In the genomic region with DNA sequence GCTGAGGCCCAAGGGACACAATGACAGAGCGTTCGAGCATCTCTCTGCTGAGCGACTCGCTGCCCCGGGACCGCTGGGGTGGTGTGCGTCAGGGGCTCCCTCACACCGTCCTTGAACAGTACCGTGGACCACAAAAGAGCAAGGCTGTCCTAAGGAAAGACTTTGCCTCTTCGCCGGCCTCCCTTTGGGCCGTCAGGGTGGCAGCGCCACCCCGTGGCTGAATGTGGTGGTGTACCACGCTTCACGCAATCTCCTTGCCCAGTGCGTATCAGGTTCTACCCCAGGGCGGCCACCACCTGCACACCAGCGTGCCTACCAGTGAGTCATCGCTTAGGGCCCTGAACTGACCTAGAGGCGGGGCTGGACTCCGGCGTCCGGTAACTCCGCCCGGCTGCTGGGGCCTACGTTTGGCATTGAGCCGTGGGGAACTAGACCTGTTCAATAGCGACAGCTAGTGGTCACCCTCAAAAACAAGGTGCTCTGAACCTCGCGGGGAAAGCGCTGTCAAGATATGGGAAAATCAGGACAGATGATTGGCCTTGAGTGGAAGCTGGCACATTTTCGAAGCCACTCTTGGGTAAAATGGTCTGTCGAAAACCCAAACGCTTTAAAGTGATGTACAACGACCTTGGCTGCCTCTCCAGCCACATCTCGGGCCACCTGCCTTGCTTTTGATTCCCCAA, we compare ENCODE assay signal across 1 cellular context.
TF ChIP-seq lines count a peak whose summit lies in the region.

No MANE protein-coding gene starts in this region.

TF ChIP-seq in K562, 482 proteins besides CTCF, POLR2A, EP300 and RAD21 (continued from another document and continues in another):
- TF ChIP-seq, protein P1, sequence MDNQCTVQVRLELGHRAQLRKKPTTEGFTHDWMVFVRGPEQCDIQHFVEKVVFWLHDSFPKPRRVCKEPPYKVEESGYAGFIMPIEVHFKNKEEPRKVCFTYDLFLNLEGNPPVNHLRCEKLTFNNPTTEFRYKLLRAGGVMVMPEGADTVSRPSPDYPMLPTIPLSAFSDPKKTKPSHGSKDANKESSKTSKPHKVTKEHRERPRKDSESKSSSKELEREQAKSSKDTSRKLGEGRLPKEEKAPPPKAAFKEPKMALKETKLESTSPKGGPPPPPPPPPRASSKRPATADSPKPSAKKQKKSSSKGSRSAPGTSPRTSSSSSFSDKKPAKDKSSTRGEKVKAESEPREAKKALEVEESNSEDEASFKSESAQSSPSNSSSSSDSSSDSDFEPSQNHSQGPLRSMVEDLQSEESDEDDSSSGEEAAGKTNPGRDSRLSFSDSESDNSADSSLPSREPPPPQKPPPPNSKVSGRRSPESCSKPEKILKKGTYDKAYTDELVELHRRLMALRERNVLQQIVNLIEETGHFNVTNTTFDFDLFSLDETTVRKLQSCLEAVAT (IDR thresholded peaks at IDR 0.05) = 0 out of 4 replicates have a peak, but pooled peaks of 1 of the 2 experiments have one; percentile 13
- TF ChIP-seq, protein P2, sequence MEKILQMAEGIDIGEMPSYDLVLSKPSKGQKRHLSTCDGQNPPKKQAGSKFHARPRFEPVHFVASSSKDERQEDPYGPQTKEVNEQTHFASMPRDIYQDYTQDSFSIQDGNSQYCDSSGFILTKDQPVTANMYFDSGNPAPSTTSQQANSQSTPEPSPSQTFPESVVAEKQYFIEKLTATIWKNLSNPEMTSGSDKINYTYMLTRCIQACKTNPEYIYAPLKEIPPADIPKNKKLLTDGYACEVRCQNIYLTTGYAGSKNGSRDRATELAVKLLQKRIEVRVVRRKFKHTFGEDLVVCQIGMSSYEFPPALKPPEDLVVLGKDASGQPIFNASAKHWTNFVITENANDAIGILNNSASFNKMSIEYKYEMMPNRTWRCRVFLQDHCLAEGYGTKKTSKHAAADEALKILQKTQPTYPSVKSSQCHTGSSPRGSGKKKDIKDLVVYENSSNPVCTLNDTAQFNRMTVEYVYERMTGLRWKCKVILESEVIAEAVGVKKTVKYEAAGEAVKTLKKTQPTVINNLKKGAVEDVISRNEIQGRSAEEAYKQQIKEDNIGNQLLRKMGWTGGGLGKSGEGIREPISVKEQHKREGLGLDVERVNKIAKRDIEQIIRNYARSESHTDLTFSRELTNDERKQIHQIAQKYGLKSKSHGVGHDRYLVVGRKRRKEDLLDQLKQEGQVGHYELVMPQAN (IDR thresholded peaks at IDR 0.05; ENCODE audit: borderline replicate concordance) = no peak
- TF ChIP-seq JUN (IDR thresholded peaks at IDR 0.05; ENCODE audit: borderline replicate concordance, low read depth, low read length) (peak; percentile 91), JUN (CRISPR knock-in tag; IDR thresholded peaks at IDR 0.05; ENCODE audit: borderline replicate concordance) (no peak), POLR3A (IDR thresholded peaks at IDR 0.05; ENCODE audit: borderline replicate concordance, extremely low read depth, insufficient read depth, insufficient read length) (no peak), ZNF445 (CRISPR knock-in tag; IDR thresholded peaks at IDR 0.05; ENCODE audit: low read depth) (no peak), RBM15 (IDR thresholded peaks at IDR 0.05; ENCODE audit: insufficient read depth, low read length) (no peak), NFYB (IDR thresholded peaks at IDR 0.05; ENCODE audit: extremely low read depth, insufficient read length) (no peak), E2F3 (CRISPR knock-in tag; IDR thresholded peaks at IDR 0.05) (no peak), POLR2H (tag; IDR thresholded peaks at IDR 0.05; ENCODE audit: low read depth) (no peak), EZH2 (IDR thresholded peaks at IDR 0.05; ENCODE audit: borderline replicate concordance, low read depth, low read length) (no peak), SOX6 (IDR thresholded peaks at IDR 0.05) (peak; percentile 76), ZNF174 (CRISPR knock-in tag; IDR thresholded peaks at IDR 0.05) (no peak), FOXK2 (conservative IDR thresholded peaks at IDR 0.05 in 1 of 2, IDR thresholded peaks at IDR 0.05 in 1 of 2; ENCODE audit: low read depth in 2 of 2) (0 out of 4 replicates have a peak, but pooled peaks of 1 of the 2 experiments have one; percentile 31), C11orf30 (IDR thresholded peaks at IDR 0.05; ENCODE audit: low read depth) (no peak), MEF2D (tag; conservative IDR thresholded peaks at IDR 0.05; ENCODE audit: low read depth) (no peak), CCNT2 (IDR thresholded peaks at IDR 0.05; ENCODE audit: borderline replicate concordance, extremely low read depth, insufficient read length, low read depth, low read length) (peak; percentile 63), RBM39 (optimal IDR thresholded peaks at IDR 0.05; ENCODE audit: low read depth, low read length) (peak; percentile 37), TCF7L2 (IDR thresholded peaks at IDR 0.05; ENCODE audit: low read depth, low read length) (no peak), CAMTA2 (CRISPR knock-in tag; conservative IDR thresholded peaks at IDR 0.05) (no peak), SAP30 (IDR thresholded peaks at IDR 0.05; ENCODE audit: borderline replicate concordance, insufficient read depth, low read depth, low read length, poor library complexity, severe bottlenecking) (no peak), MCM2 (IDR thresholded peaks at IDR 0.05; ENCODE audit: low read depth) (no peak), MCM7 (IDR thresholded peaks at IDR 0.05) (no peak), WHSC1 (IDR thresholded peaks at IDR 0.05; ENCODE audit: low read length) (no peak), SMAD1 (IDR thresholded peaks at IDR 0.05; ENCODE audit: low read depth, low read length, partially characterized antibody) (no peak), RBBP5 (IDR thresholded peaks at IDR 0.05; ENCODE audit: borderline replicate concordance, insufficient read depth, low read length, poor library complexity, severe bottlenecking) (no peak), LEF1 (IDR thresholded peaks at IDR 0.05) (0 out of 2 replicates have a peak, but pooled peaks have one; percentile 31)
- TF ChIP-seq, protein P3, sequence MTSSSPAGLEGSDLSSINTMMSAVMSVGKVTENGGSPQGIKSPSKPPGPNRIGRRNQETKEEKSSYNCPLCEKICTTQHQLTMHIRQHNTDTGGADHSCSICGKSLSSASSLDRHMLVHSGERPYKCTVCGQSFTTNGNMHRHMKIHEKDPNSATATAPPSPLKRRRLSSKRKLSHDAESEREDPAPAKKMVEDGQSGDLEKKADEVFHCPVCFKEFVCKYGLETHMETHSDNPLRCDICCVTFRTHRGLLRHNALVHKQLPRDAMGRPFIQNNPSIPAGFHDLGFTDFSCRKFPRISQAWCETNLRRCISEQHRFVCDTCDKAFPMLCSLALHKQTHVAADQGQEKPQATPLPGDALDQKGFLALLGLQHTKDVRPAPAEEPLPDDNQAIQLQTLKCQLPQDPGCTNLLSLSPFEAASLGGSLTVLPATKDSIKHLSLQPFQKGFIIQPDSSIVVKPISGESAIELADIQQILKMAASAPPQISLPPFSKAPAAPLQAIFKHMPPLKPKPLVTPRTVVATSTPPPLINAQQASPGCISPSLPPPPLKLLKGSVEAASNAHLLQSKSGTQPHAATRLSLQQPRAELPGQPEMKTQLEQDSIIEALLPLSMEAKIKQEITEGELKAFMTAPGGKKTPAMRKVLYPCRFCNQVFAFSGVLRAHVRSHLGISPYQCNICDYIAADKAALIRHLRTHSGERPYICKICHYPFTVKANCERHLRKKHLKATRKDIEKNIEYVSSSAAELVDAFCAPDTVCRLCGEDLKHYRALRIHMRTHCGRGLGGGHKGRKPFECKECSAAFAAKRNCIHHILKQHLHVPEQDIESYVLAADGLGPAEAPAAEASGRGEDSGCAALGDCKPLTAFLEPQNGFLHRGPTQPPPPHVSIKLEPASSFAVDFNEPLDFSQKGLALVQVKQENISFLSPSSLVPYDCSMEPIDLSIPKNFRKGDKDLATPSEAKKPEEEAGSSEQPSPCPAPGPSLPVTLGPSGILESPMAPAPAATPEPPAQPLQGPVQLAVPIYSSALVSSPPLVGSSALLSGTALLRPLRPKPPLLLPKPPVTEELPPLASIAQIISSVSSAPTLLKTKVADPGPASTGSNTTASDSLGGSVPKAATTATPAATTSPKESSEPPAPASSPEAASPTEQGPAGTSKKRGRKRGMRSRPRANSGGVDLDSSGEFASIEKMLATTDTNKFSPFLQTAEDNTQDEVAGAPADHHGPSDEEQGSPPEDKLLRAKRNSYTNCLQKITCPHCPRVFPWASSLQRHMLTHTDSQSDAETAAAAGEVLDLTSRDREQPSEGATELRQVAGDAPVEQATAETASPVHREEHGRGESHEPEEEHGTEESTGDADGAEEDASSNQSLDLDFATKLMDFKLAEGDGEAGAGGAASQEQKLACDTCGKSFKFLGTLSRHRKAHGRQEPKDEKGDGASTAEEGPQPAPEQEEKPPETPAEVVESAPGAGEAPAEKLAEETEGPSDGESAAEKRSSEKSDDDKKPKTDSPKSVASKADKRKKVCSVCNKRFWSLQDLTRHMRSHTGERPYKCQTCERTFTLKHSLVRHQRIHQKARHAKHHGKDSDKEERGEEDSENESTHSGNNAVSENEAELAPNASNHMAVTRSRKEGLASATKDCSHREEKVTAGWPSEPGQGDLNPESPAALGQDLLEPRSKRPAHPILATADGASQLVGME (CRISPR knock-in tag; IDR thresholded peaks at IDR 0.05) = peak; percentile 65; the same call in 1 of the 2 replicates
- TF ChIP-seq, protein P4, sequence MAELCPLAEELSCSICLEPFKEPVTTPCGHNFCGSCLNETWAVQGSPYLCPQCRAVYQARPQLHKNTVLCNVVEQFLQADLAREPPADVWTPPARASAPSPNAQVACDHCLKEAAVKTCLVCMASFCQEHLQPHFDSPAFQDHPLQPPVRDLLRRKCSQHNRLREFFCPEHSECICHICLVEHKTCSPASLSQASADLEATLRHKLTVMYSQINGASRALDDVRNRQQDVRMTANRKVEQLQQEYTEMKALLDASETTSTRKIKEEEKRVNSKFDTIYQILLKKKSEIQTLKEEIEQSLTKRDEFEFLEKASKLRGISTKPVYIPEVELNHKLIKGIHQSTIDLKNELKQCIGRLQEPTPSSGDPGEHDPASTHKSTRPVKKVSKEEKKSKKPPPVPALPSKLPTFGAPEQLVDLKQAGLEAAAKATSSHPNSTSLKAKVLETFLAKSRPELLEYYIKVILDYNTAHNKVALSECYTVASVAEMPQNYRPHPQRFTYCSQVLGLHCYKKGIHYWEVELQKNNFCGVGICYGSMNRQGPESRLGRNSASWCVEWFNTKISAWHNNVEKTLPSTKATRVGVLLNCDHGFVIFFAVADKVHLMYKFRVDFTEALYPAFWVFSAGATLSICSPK (IDR thresholded peaks at IDR 0.05; ENCODE audit: borderline replicate concordance) = no peak
- TF ChIP-seq, protein P5, sequence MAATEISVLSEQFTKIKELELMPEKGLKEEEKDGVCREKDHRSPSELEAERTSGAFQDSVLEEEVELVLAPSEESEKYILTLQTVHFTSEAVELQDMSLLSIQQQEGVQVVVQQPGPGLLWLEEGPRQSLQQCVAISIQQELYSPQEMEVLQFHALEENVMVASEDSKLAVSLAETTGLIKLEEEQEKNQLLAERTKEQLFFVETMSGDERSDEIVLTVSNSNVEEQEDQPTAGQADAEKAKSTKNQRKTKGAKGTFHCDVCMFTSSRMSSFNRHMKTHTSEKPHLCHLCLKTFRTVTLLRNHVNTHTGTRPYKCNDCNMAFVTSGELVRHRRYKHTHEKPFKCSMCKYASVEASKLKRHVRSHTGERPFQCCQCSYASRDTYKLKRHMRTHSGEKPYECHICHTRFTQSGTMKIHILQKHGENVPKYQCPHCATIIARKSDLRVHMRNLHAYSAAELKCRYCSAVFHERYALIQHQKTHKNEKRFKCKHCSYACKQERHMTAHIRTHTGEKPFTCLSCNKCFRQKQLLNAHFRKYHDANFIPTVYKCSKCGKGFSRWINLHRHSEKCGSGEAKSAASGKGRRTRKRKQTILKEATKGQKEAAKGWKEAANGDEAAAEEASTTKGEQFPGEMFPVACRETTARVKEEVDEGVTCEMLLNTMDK (IDR thresholded peaks at IDR 0.05; ENCODE audit: borderline replicate concordance, insufficient read depth, low read depth, low read length, poor library complexity, severe bottlenecking) = peak; percentile 77
- TF ChIP-seq, protein P6, sequence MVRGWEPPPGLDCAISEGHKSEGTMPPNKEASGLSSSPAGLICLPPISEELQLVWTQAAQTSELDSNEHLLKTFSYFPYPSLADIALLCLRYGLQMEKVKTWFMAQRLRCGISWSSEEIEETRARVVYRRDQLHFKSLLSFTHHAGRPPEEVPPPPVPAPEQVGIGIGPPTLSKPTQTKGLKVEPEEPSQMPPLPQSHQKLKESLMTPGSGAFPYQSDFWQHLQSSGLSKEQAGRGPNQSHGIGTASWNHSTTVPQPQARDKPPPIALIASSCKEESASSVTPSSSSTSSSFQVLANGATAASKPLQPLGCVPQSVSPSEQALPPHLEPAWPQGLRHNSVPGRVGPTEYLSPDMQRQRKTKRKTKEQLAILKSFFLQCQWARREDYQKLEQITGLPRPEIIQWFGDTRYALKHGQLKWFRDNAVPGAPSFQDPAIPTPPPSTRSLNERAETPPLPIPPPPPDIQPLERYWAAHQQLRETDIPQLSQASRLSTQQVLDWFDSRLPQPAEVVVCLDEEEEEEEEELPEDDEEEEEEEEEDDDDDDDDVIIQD (CRISPR knock-in tag; IDR thresholded peaks at IDR 0.05) = no peak
- TF ChIP-seq, protein P7, sequence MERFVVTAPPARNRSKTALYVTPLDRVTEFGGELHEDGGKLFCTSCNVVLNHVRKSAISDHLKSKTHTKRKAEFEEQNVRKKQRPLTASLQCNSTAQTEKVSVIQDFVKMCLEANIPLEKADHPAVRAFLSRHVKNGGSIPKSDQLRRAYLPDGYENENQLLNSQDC (CRISPR knock-in tag; IDR thresholded peaks at IDR 0.05) = no peak
- TF ChIP-seq, protein P8, sequence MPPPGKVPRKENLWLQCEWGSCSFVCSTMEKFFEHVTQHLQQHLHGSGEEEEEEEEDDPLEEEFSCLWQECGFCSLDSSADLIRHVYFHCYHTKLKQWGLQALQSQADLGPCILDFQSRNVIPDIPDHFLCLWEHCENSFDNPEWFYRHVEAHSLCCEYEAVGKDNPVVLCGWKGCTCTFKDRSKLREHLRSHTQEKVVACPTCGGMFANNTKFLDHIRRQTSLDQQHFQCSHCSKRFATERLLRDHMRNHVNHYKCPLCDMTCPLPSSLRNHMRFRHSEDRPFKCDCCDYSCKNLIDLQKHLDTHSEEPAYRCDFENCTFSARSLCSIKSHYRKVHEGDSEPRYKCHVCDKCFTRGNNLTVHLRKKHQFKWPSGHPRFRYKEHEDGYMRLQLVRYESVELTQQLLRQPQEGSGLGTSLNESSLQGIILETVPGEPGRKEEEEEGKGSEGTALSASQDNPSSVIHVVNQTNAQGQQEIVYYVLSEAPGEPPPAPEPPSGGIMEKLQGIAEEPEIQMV (tag; conservative IDR thresholded peaks at IDR 0.05; ENCODE audit: low read depth) = 0 out of 2 replicates have a peak, but pooled peaks have one; percentile 50
- TF ChIP-seq, protein P9, sequence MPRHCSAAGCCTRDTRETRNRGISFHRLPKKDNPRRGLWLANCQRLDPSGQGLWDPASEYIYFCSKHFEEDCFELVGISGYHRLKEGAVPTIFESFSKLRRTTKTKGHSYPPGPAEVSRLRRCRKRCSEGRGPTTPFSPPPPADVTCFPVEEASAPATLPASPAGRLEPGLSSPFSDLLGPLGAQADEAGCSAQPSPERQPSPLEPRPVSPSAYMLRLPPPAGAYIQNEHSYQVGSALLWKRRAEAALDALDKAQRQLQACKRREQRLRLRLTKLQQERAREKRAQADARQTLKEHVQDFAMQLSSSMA (CRISPR knock-in tag; IDR thresholded peaks at IDR 0.05) = no peak
